ENCODE assay signal across 12 cellular contexts in genomic region chr6:62891065-62891647, GRCh38.
DNase-seq lines count a peak whose midpoint lies in the region; ATAC-seq, FAIRE-seq and TF ChIP-seq lines count a peak whose summit lies in the region.
"Had no signal": no experiment of that assay in that cellular context is flagged by ENCODE, and none has a peak within 500 bp of the region (broad histone marks: within the 10 kb centered on the region; RNA-seq: fewer than 3 reads in every experiment).

No MANE protein-coding gene starts in this region.

- H3K9me3 ChIP-seq in CD4-positive, alpha-beta T cell (ENCODE audit: control insufficient read depth, low read length): no peaks in the 10 kb centered on the region
- H3K9me3 ChIP-seq: right atrium auricular region had no signal

- no peaks in the 10 kb centered on the region for H3K4me1 Mint-ChIP-seq in CD4-positive, alpha-beta T cell (ENCODE audit: low read depth)

- H3K27ac Mint-ChIP-seq in CD4-positive, alpha-beta T cell: no peak overlapping the region

- intact Hi-C loops in CD4-positive, alpha-beta T cell (cut with DNase I, micrococcal nuclease): no loop called here

- peak; percentile 36 for TF ChIP-seq CTCF in GM13977 (IDR thresholded peaks at IDR 0.05; ENCODE audit: extremely low read depth, insufficient read depth, missing control alignments)
- no peak for TF ChIP-seq CTCF in CD4-positive, alpha-beta T cell (IDR thresholded peaks at IDR 0.05)

- in situ Hi-C loops in GM13977 (cut with MboI; ENCODE audit: low pct_unique_long_range_greater_than_20kb, low sequenced_read_pairs, unreplicated experiment): no loop called here

- DNase-seq in GM13977 (ENCODE audit: low spot score): no peak
- peak; percentile 6 for DNase-seq in RCC 7860 (ENCODE audit: low spot score)
- no peak for DNase-seq in frontal cortex (ENCODE audit: low spot score in 2 of 2)
- no peak for DNase-seq in SW480 (ENCODE audit: low spot score)
- no peak for DNase-seq in NCI-H128 (lab: John Stamatoyannopoulos, UW; ENCODE audit: unreplicated experiment)
- no peak for DNase-seq in CD4-positive, alpha-beta T cell
- DNase-seq: EL, NCI-H1417 treated with DMSO at 0.1 percent for 48 hours had no signal

- no peaks in the 10 kb centered on the region for H3K27me3 Mint-ChIP-seq in CD4-positive, alpha-beta T cell

- H3K9me3 Mint-ChIP-seq in CD4-positive, alpha-beta T cell: peaks cover 5% of the 10 kb centered on the region

- POLR2A ChIA-PET in CD4-positive, alpha-beta T cell (lab: Charles Lee): no interaction called here

- no peaks in the 10 kb centered on the region for H3K27me3 ChIP-seq in CD4-positive, alpha-beta T cell (ENCODE audit: control insufficient read depth, insufficient read depth, low read length)
- H3K27me3 ChIP-seq: right atrium auricular region had no signal

- no peak for ATAC-seq in GM19463 (IDR thresholded peaks at IDR 0.05; ENCODE audit: unreplicated experiment)
- no peak for ATAC-seq in CD4-positive, alpha-beta T cell (ENCODE audit: poor library complexity)

- no peak overlapping the region for H3K4me3 Mint-ChIP-seq in CD4-positive, alpha-beta T cell

- FAIRE-seq in A204.1 (lab: Jason Lieb, UNC) (peak; percentile 99), RCC 7860 (lab: Jason Lieb, UNC) (peak; percentile 84), frontal cortex (lab: Jason Lieb, UNC) (peak; percentile 98)

- no peak overlapping the region for H3K27ac ChIP-seq in CD4-positive, alpha-beta T cell (ENCODE audit: low read depth, low read length)
- H3K27ac ChIP-seq: epithelial cell of prostate, right atrium auricular region had no signal

- H3K36me3 Mint-ChIP-seq in CD4-positive, alpha-beta T cell (ENCODE audit: low read depth): no peaks in the 10 kb centered on the region

- CTCF ChIA-PET in CD4-positive, alpha-beta T cell (lab: Charles Lee): no interaction called here
